In genomic region chr17:16866841-16867240, GRCh38 we compare ENCODE assay signal across 6 cellular contexts.
DNase-seq lines count a peak whose midpoint lies in the region; ATAC-seq and TF ChIP-seq lines count a peak whose summit lies in the region.
"Not testable (repeated sequence)": the region's sequence is repeated elsewhere in the genome, so short reads cannot be mapped to it uniquely, and the experiment has no call there.

No MANE protein-coding gene starts in this region.

- not testable (repeated sequence) for H3K27me3 ChIP-seq in A673 (replicated peaks; ENCODE audit: insufficient read depth, low read depth, low read length, poor library complexity); lower lobe of right lung (ENCODE audit: low read depth)

- peak overlapping the region; percentile 16 for H3K27ac ChIP-seq in A673 (ENCODE audit: low read depth, low read length, poor library complexity, severe bottlenecking)
- H3K27ac ChIP-seq in lower lobe of right lung: peak overlapping the region; percentile 21

- not testable (repeated sequence) for H3K9me3 Mint-ChIP-seq in Calu3 (ENCODE audit: low read depth, unreplicated experiment)

- intact Hi-C loops in A673 (cut with micrococcal nuclease; ENCODE audit: unreplicated experiment); Calu3 (cut with micrococcal nuclease; ENCODE audit: unreplicated experiment); lower lobe of right lung (cut with DNase I); posterior vena cava (cut with DNase I): not testable (repeated sequence)

- H3K4me1 Mint-ChIP-seq in Calu3 (ENCODE audit: low read depth, unreplicated experiment): peaks cover 12% of the 10 kb centered on the region

- H3K36me3 ChIP-seq in A673 (ENCODE audit: insufficient read depth, low read length, poor library complexity, severe bottlenecking); lower lobe of right lung: not testable (repeated sequence)

- DNase-seq in A673 (ENCODE audit: low spot score); Calu3; lower lobe of right lung: not testable (repeated sequence)
- DNase-seq in NCI-H69 (lab: John Stamatoyannopoulos, UW): peak; percentile 2
- DNase-seq in activated effector memory CD4-positive, alpha-beta T cell treated with anti-CD3 and anti-CD28 coated beads, Interleukin-2, amount 50 U/mL, for 16 hours: peak; percentile 8
- DNase-seq in posterior vena cava (ENCODE audit: low spot score): peak; percentile 28

- not testable (repeated sequence) for H3K4me1 ChIP-seq in A673 (ENCODE audit: insufficient read depth, low read length, poor library complexity, severe bottlenecking); lower lobe of right lung

- not testable (repeated sequence) for H3K9me3 ChIP-seq in A673 (ENCODE audit: low read depth, low read length, poor library complexity, severe bottlenecking); lower lobe of right lung

- H3K27ac Mint-ChIP-seq in Calu3 (ENCODE audit: unreplicated experiment): peak overlapping the region; percentile 85

- not testable (repeated sequence) for TF ChIP-seq CTCF in A673 (conservative IDR thresholded peaks at IDR 0.05; ENCODE audit: low read depth, low read length); Calu3 (IDR thresholded peaks at IDR 0.05; ENCODE audit: unreplicated experiment); lower lobe of right lung (IDR thresholded peaks at IDR 0.05)

- H3K4me3 Mint-ChIP-seq in Calu3 (ENCODE audit: low read depth, unreplicated experiment): not testable (repeated sequence)

- BruUV-seq in A673 (replicated peaks; lab: Mats Ljungman, UMichigan); Calu3 (replicated peaks; lab: Mats Ljungman, UMichigan): not testable (repeated sequence)

- POLR2A ChIA-PET in A673 (lab: Charles Lee; ENCODE audit: low non-redundant PET): not testable (repeated sequence)

- not testable (repeated sequence) for ATAC-seq in lower lobe of right lung

- CTCF ChIA-PET in A673 (lab: Charles Lee); Calu3 (lab: Charles Lee): not testable (repeated sequence)

- not testable (repeated sequence) for H3K36me3 Mint-ChIP-seq in Calu3 (ENCODE audit: insufficient read depth, unreplicated experiment)

- H3K4me3 ChIP-seq in A673 (ENCODE audit: low read depth, low read length, poor library complexity, severe bottlenecking); lower lobe of right lung: not testable (repeated sequence)

- H3K27me3 Mint-ChIP-seq in Calu3 (ENCODE audit: unreplicated experiment): not testable (repeated sequence)
